In the genomic region with DNA sequence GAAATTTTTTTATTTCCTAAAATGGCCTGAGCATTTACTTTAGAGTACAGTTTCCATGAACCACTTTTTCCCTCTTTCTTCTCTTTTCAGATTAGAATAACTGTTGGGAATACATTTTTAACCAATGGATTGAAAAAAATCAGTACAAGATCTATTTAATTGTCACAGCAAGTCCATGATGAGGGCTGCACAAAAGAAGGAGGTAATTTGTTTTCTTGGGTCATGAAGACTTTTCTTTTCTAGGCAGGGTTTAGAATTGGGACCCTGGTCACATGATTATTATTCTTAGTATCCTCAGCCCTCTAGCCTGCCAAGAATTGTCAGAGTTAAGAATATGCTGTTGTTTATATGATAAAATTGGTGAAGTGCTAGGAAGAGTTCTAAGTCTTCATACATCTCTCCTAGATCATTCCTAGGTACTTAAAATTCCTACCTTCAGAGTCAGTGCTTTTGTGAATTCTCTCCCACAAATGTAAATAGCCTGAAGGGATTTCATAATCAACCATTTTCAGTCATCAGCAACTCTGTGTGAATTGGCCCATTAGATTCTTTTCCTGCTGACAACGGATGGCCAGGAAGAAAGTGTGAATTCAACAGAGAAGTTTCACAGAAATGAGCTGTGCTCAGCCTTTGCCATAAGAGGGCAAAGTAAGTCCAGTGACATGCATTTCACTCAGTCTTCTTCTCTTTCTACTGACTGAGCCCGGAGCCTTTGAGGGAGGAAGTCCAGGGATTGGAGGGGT, we compare ENCODE assay signal across 10 cellular contexts. TPM values are rescaled to one million over a fixed set of nuclear protein-coding genes. Genes with fewer than 3 reads are reported as not detected.
DNase-seq lines count a peak whose midpoint lies in the region; FAIRE-seq and TF ChIP-seq lines count a peak whose summit lies in the region.
"Had no signal": no experiment of that assay in that cellular context is flagged by ENCODE, and none has a peak within 500 bp of the region (broad histone marks: within the 10 kb centered on the region; RNA-seq: fewer than 3 reads in every experiment).

No MANE protein-coding gene starts in this region.

- H3K9me2 ChIP-seq in Loucy (replicated peaks; ENCODE audit: low read depth, low read length), result no peaks in the 10 kb centered on the region

- no peaks in the 10 kb centered on the region for H3K79me1 ChIP-seq in trophoblast cell (ENCODE audit: low read length)

- H3K4me3 ChIP-seq in Loucy (ENCODE audit: low read length, poor library complexity, severe bottlenecking) (no peak overlapping the region), bronchial epithelial cell (ENCODE audit: low read depth, low read length) (no peak overlapping the region), trophoblast cell (ENCODE audit: low read depth, low read length) (no peak overlapping the region)

- no peak overlapping the region for H3K14ac ChIP-seq in trophoblast cell (ENCODE audit: low read length)

- H4K20me1 ChIP-seq in Loucy (ENCODE audit: insufficient read depth, low read length, poor library complexity, severe bottlenecking), result no peaks in the 10 kb centered on the region

- H4K8ac ChIP-seq in trophoblast cell (ENCODE audit: low read depth, low read length), result no peak overlapping the region

- no peak overlapping the region for H3K27ac Mint-ChIP-seq in activated CD4-positive, alpha-beta memory T cell treated with anti-CD3 and anti-CD28 coated beads, Interleukin-2, amount 10 ng/mL, durations not matched to agents 7 days and 5 days

- H3K4me2 ChIP-seq in Loucy (ENCODE audit: low read depth, low read length, poor library complexity, severe bottlenecking) (no peak overlapping the region), trophoblast cell (ENCODE audit: low read length) (no peak overlapping the region)

- H3K4ac ChIP-seq in trophoblast cell (ENCODE audit: low read depth, low read length), result no peak overlapping the region

- H3K27me3 Mint-ChIP-seq in activated CD4-positive, alpha-beta memory T cell treated with anti-CD3 and anti-CD28 coated beads, Interleukin-2, amount 10 ng/mL, durations not matched to agents 7 days and 5 days, result peaks cover 3% of the 10 kb centered on the region

- H3F3A ChIP-seq in Loucy (ENCODE audit: low read depth), result no peaks in the 10 kb centered on the region

- no peak for FAIRE-seq in bronchial epithelial cell (lab: Jason Lieb, UNC)

- H3K27ac ChIP-seq in trophoblast cell (ENCODE audit: low read depth, low read length), result no peak overlapping the region

- H3K18ac ChIP-seq in trophoblast cell (ENCODE audit: low read length), result no peak overlapping the region

- TF ChIP-seq CTCF in Loucy (conservative IDR thresholded peaks at IDR 0.05; ENCODE audit: low read length), result peak; percentile 24; the same call in 1 of the 2 replicates
- peak; percentile 12 for TF ChIP-seq CTCF in bronchial epithelial cell (IDR thresholded peaks at IDR 0.05; ENCODE audit: insufficient read depth, low read length, severe bottlenecking)

- H3K79me2 ChIP-seq in Loucy (ENCODE audit: insufficient read depth, low read length) (no peaks in the 10 kb centered on the region), trophoblast cell (ENCODE audit: control insufficient read depth, insufficient read depth, low read length, poor library complexity) (no peaks in the 10 kb centered on the region)

- H2BK5ac ChIP-seq in trophoblast cell (ENCODE audit: low read depth, low read length, poor library complexity), result no peak overlapping the region

- no peaks in the 10 kb centered on the region for H3K36me3 Mint-ChIP-seq in activated CD4-positive, alpha-beta memory T cell treated with anti-CD3 and anti-CD28 coated beads, Interleukin-2, amount 10 ng/mL, durations not matched to agents 7 days and 5 days (ENCODE audit: low read depth)

- H3K4me1 ChIP-seq in Loucy (ENCODE audit: insufficient read depth, low read length, poor library complexity, severe bottlenecking) (no peaks in the 10 kb centered on the region), trophoblast cell (ENCODE audit: control insufficient read depth in 1 of 2, insufficient read depth in 2 of 2, low read length in 2 of 2) (no peaks in the 10 kb centered on the region)

- no peak overlapping the region for H3K9ac ChIP-seq in Loucy (ENCODE audit: low read depth, low read length, poor library complexity, severe bottlenecking)
- H3K9ac ChIP-seq in trophoblast cell (ENCODE audit: low read length), result no peak overlapping the region

- H2BK120ac ChIP-seq in trophoblast cell (ENCODE audit: insufficient read depth, low read length, poor library complexity), result no peak overlapping the region

- no peaks in the 10 kb centered on the region for H3K9me3 Mint-ChIP-seq in activated CD4-positive, alpha-beta memory T cell treated with anti-CD3 and anti-CD28 coated beads, Interleukin-2, amount 10 ng/mL, durations not matched to agents 7 days and 5 days
- H3K9me3 Mint-ChIP-seq: activated T-cell treated with anti-CD3 and anti-CD28 coated beads, Interleukin-2, amount 50 U/mL, for 4 hours had no signal

- H2BK12ac ChIP-seq in trophoblast cell (ENCODE audit: low read length), result no peak overlapping the region

- H3K36me3 ChIP-seq in Loucy (ENCODE audit: insufficient read depth, low read length) (no peaks in the 10 kb centered on the region), bronchial epithelial cell (ENCODE audit: control insufficient read depth, insufficient read depth, low read length) (no peaks in the 10 kb centered on the region), trophoblast cell (ENCODE audit: control insufficient read depth in 1 of 2, insufficient read depth in 2 of 2, low read length in 2 of 2) (no peaks in the 10 kb centered on the region)

- no peak overlapping the region for H4K12ac ChIP-seq in trophoblast cell (ENCODE audit: low read depth, low read length)

- H3K23ac ChIP-seq in trophoblast cell (ENCODE audit: low read length), result no peak overlapping the region

- no peaks in the 10 kb centered on the region for H3K4me1 Mint-ChIP-seq in activated CD4-positive, alpha-beta memory T cell treated with anti-CD3 and anti-CD28 coated beads, Interleukin-2, amount 10 ng/mL, durations not matched to agents 7 days and 5 days

- H3K27me3 ChIP-seq in Loucy (ENCODE audit: insufficient read depth, low read length, poor library complexity, severe bottlenecking), result no peaks in the 10 kb centered on the region
- H3K27me3 ChIP-seq in bronchial epithelial cell (ENCODE audit: control insufficient read depth, insufficient read depth, low read length), result no peaks in the 10 kb centered on the region
- no peaks in the 10 kb centered on the region for H3K27me3 ChIP-seq in trophoblast cell (ENCODE audit: insufficient read depth, low read length)

- no peak overlapping the region for H3K4me3 Mint-ChIP-seq in activated CD4-positive, alpha-beta memory T cell treated with anti-CD3 and anti-CD28 coated beads, Interleukin-2, amount 10 ng/mL, durations not matched to agents 7 days and 5 days
- H3K4me3 Mint-ChIP-seq: activated T-cell treated with anti-CD3 and anti-CD28 coated beads, Interleukin-2, amount 50 U/mL, for 4 hours had no signal

- CTCF ChIA-PET in activated CD4-positive, alpha-beta memory T cell treated with anti-CD3 and anti-CD28 coated beads, Interleukin-2, amount 10 ng/mL, durations not matched to agents 7 days and 5 days (lab: Charles Lee), result no interaction called here

- no peaks in the 10 kb centered on the region for H3K9me3 ChIP-seq in Loucy (ENCODE audit: insufficient read depth, low read depth, low read length)
- H3K9me3 ChIP-seq in trophoblast cell (ENCODE audit: insufficient read depth, low read depth, low read length), result no peaks in the 10 kb centered on the region

- POLR2A ChIA-PET in activated CD4-positive, alpha-beta memory T cell treated with anti-CD3 and anti-CD28 coated beads, Interleukin-2, amount 10 ng/mL, durations not matched to agents 7 days and 5 days (lab: Charles Lee), result interaction anchor here (1.4 kb wide), 1 partner anchor 90 kb away, joined by 3 read pairs; no protein-coding TSS in a partner anchor

- H2AFZ ChIP-seq in Loucy (ENCODE audit: low read length) (no peak overlapping the region), trophoblast cell (ENCODE audit: insufficient read depth, low read length, poor library complexity) (no peak overlapping the region)

- no peak overlapping the region for H2AK5ac ChIP-seq in trophoblast cell (ENCODE audit: low read length)

- H4K91ac ChIP-seq in trophoblast cell (ENCODE audit: low read depth, low read length), result no peak overlapping the region

- no CpG with 5 or more reads among the region's 2 CpGs for WGBS in trophoblast cell (ENCODE audit: extremely low coverage, insufficient coverage, insufficient read length)

- DNase-seq in NCI-H2081 (lab: John Stamatoyannopoulos, UW) (peak; percentile 9 to 27), NCI-H2081 treated with DMSO at 0.1 percent for 48 hours (lab: John Stamatoyannopoulos, UW) (no peak), bronchial epithelial cell (ENCODE audit: low read depth) (peak; percentile 99), trophoblast cell (peak; percentile 42 to 96), HuH-7 (ENCODE audit: low spot score) (no peak), 8988T (no peak)
- no peak for DNase-seq in activated CD4-positive, alpha-beta memory T cell treated with anti-CD3 and anti-CD28 coated beads, Interleukin-2, amount 10 ng/mL, durations not matched to agents 7 days and 5 days
- DNase-seq: activated T-cell treated with anti-CD3 and anti-CD28 coated beads, Interleukin-2, amount 50 U/mL, for 4 hours; NCI-H1930 had no signal

RNA-seq across cellular contexts. Expression of gene TPBG, which starts 32.4 kb away (rescaled TPM):
- 120 and 121 TPM in 2 replicates for total RNA-seq in bronchial epithelial cell
- polyA plus RNA-seq in trophoblast cell (2013), result 36.8 and 40.2 TPM in 2 replicates
- under 1 TPM; 0.10 to 0.18 TPM for total RNA-seq in activated CD4-positive, alpha-beta memory T cell treated with anti-CD3 and anti-CD28 coated beads, Interleukin-2, amount 10 ng/mL, durations not matched to agents 7 days and 5 days

Comparison
In these comparisons a context has a peak if more than half of its experiments do, and no peak if none do; other contexts are left out.
1. DNase-seq: peak in NCI-H2081 (2 of 2), bronchial epithelial cell (single experiment) and trophoblast cell (2 of 2); none in NCI-H2081 treated with DMSO at 0.1 percent for 48 hours (single experiment), HuH-7 (single experiment), 8988T (single experiment) and activated CD4-positive, alpha-beta memory T cell treated with anti-CD3 and anti-CD28 coated beads, Interleukin-2, amount 10 ng/mL, durations not matched to agents 7 days and 5 days (single experiment).
2. RNA of gene TPBG, which starts 32.4 kb away (total RNA-seq): 120 to 121 TPM in bronchial epithelial cell; 0.10 to 0.18 TPM in activated CD4-positive, alpha-beta memory T cell treated with anti-CD3 and anti-CD28 coated beads, Interleukin-2, amount 10 ng/mL, durations not matched to agents 7 days and 5 days; every median in the first group is over 100 times any median in the second.